ENCODE assay signal across 8 cellular contexts in the genomic region with DNA sequence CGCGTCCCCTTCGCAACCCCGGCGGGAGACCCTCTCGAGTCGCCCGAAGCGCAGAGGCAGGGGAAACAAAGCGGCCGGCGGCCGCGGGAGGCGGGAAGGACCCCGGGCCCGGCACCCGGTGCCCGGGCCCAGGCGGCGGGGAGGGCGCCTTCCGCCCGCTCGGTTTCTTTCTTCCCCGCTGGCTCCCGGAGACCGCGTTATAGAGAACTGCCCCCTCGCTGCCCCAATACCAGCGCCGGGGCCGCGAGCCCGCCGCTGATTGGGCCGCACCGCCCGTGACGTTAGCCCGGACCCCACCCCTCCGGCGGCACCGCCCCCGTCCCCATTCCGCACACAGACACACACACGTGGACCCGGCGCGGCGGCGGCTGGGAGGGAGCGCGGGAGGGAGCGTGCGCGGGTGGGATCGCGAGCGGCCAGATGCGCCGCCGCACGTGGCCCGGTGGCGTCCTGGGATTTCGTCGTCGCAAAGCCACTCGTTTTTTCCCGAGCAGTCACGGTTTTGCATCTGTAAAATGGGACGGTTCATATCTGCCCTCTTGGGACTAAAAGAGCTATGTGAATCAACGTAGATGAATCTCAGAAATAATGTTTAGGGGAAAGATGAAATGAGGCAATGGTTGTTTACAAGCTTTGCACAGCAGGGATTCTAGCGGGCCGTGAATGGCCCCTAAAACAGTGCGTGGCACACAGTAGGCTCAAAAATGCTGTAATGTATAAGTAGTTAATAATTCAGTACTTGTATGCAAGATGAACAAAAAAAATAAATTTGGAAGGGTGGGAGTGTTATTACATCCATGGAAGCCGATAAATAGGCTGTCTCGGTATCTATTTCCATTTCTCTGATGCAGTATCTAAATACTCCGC. TPM values are rescaled to one million over a fixed set of nuclear protein-coding genes. Genes with fewer than 3 reads are reported as not detected.
DNase-seq lines count a peak whose midpoint lies in the region; ATAC-seq and TF ChIP-seq lines count a peak whose summit lies in the region.

Gene EPOP, minus strand, starts transcription at position 209 of the 867 bp plus-strand sequence. CDS start 462 bp downstream, outside the sequence.

- H3K4me3 Mint-ChIP-seq in chondrocyte (ENCODE audit: unreplicated experiment): peak within 1 kb of the TSS; percentile 50

- H3K36me3 Mint-ChIP-seq in chondrocyte (ENCODE audit: low read depth): no peaks in the 10 kb centered on the region

- peak; percentile 66 for ATAC-seq in HG03139 (IDR thresholded peaks at IDR 0.05; ENCODE audit: unreplicated experiment)
- ATAC-seq in left lobe of liver: peak; percentile 89

- H3K4me1 Mint-ChIP-seq in chondrocyte (ENCODE audit: low read depth): peaks cover 11% of the 10 kb centered on the region

- peaks cover 22% of the 10 kb centered on the region for H3K27me3 Mint-ChIP-seq in chondrocyte (ENCODE audit: low read depth)

- DNase-seq in 8988T: peak; percentile 94
- peak; percentile 73 for DNase-seq in NCI-H446 treated with DMSO at 0.1 percent for 48 hours (lab: John Stamatoyannopoulos, UW)
- DNase-seq in activated CD4-positive, alpha-beta T cell treated with anti-CD3 and anti-CD28 coated beads for 24 hours (ENCODE audit: low read depth in 2 of 2): peak; percentile 88 to 93
- DNase-seq in chondrocyte (ENCODE audit: low spot score): peak; percentile 95
- peak; percentile 92 for DNase-seq in left lobe of liver (ENCODE audit: low spot score)
- peak; percentile 93 for DNase-seq in stimulated activated CD4-positive, alpha-beta T cell treated with anti-CD3 and anti-CD28 coated beads, Interleukin-2, amount 100 ng/mL, for 4 hours (ENCODE audit: low read depth)

- peak; percentile 37 for TF ChIP-seq CTCF in chondrocyte (IDR thresholded peaks at IDR 0.05)

- H3K9me3 Mint-ChIP-seq in chondrocyte (ENCODE audit: low read depth): no peaks in the 10 kb centered on the region

- peak; percentile 42 for TF ChIP-seq POLR2A in GM18526 (IDR thresholded peaks at IDR 0.05; ENCODE audit: extremely low read depth, insufficient read length)

- H3K27ac Mint-ChIP-seq in chondrocyte (ENCODE audit: unreplicated experiment): no peak within 1 kb of the TSS

RNA-seq across cellular contexts. Expression of gene EPOP, which starts in this region (rescaled TPM):
- total RNA-seq in chondrocyte (1.2 to 3.4 TPM (median 2.8 TPM) in 3 replicates), left lobe of liver (2.7 TPM)

Comparison
In these comparisons a context has a peak if more than half of its experiments do, and no peak if none do; other contexts are left out.
1. Peak in every context shown above with its lines: DNase-seq and ATAC-seq.